ENCODE assay signal across 8 cellular contexts in genomic region chr9:86637515-86637914, GRCh38.
DNase-seq lines count a peak whose midpoint lies in the region; ATAC-seq, FAIRE-seq and TF ChIP-seq lines count a peak whose summit lies in the region.

No MANE protein-coding gene starts in this region.

- no peaks in the 10 kb centered on the region for H3K36me3 ChIP-seq in bronchial epithelial cell (ENCODE audit: control insufficient read depth, insufficient read depth, low read length)
- no peaks in the 10 kb centered on the region for H3K36me3 ChIP-seq in suprapubic skin

- TF ChIP-seq POLR2A in suprapubic skin (IDR thresholded peaks at IDR 0.05): no peak

- no peak for TF ChIP-seq EP300 in suprapubic skin (IDR thresholded peaks at IDR 0.05)

- H3K9me3 ChIP-seq in suprapubic skin: no peaks in the 10 kb centered on the region

- no peaks in the 10 kb centered on the region for H3K27me3 ChIP-seq in bronchial epithelial cell (ENCODE audit: control insufficient read depth, insufficient read depth, low read length)
- H3K27me3 ChIP-seq in suprapubic skin: no peaks in the 10 kb centered on the region

- FAIRE-seq in bronchial epithelial cell (lab: Jason Lieb, UNC): no peak

- no peak overlapping the region for H3K27ac ChIP-seq in suprapubic skin

- H3K4me3 ChIP-seq in bronchial epithelial cell (ENCODE audit: low read depth, low read length) (no peak overlapping the region), suprapubic skin (no peak overlapping the region)

- peaks cover 10% of the 10 kb centered on the region for H3K4me1 ChIP-seq in suprapubic skin

- ATAC-seq in GM19452 (IDR thresholded peaks at IDR 0.05; ENCODE audit: unreplicated experiment): no peak
- ATAC-seq in HG02840 (IDR thresholded peaks at IDR 0.05; ENCODE audit: low FRiP score, unreplicated experiment): no peak

- 74% methylated on average over 11 of the region's 11 CpGs for WGBS in suprapubic skin

- TF ChIP-seq CTCF in bronchial epithelial cell (IDR thresholded peaks at IDR 0.05; ENCODE audit: insufficient read depth, low read length, severe bottlenecking) (peak; percentile 82), suprapubic skin (IDR thresholded peaks at IDR 0.05) (peak in 1 of 2 donors; percentile 17)

- DNase-seq in AG08395 (ENCODE audit: low spot score): peak; percentile 54
- peak; percentile 13 for DNase-seq in HK-2 (ENCODE audit: unreplicated experiment)
- DNase-seq in bronchial epithelial cell (ENCODE audit: low read depth): no peak
- DNase-seq in medulla oblongata (ENCODE audit: extremely low spot score): peak; percentile 38
- no peak for DNase-seq in NCI-H510A (lab: John Stamatoyannopoulos, UW)
- no peak for DNase-seq in suprapubic skin (ENCODE audit: low spot score in 2 of 2)

Comparison
In these comparisons a context has a peak if more than half of its experiments do, and no peak if none do; other contexts are left out.
1. DNase-seq: peak in AG08395 (single experiment), HK-2 (single experiment) and medulla oblongata (single experiment); none in bronchial epithelial cell (single experiment), NCI-H510A (single experiment) and suprapubic skin (0 of 2).